Comparison of ENCODE assay signal across 8 cellular contexts in genomic region chr3:69012836-69013255, GRCh38. TPM values are rescaled to one million over a fixed set of nuclear protein-coding genes. Genes with fewer than 3 reads are reported as not detected.
A peak's percentile ranks its signal among the peaks of the same experiment; 100 is the strongest.
DNase-seq lines count a peak whose midpoint lies in the region; ATAC-seq and TF ChIP-seq lines count a peak whose summit lies in the region.

No MANE protein-coding gene starts in this region.

- peaks cover 4% of the 10 kb centered on the region; the same call in 1 of the 2 replicates for H3K79me2 ChIP-seq in OCI-LY3 (ENCODE audit: low read length)
- H3K79me2 ChIP-seq in smooth muscle cell (ENCODE audit: low read depth): no peaks in the 10 kb centered on the region

- WGBS in smooth muscle cell (ENCODE audit: low lambda C conversion rate): 2% methylated on average over 37 of the region's 37 CpGs

- TF ChIP-seq CTCF in HEK293 (tag by site-specific recombination; IDR thresholded peaks at IDR 0.05) (no peak), OCI-LY3 (IDR thresholded peaks at IDR 0.05; ENCODE audit: low read depth, low read length) (no peak), breast epithelium (IDR thresholded peaks at IDR 0.05) (no peak), smooth muscle cell (IDR thresholded peaks at IDR 0.05; ENCODE audit: borderline replicate concordance, insufficient read depth, poor library complexity, severe bottlenecking) (peak; percentile 2)

- H3K9me3 ChIP-seq in HEK293 (ENCODE audit: control insufficient read depth, insufficient read depth, low read depth, low read length) (no peaks in the 10 kb centered on the region), OCI-LY3 (ENCODE audit: insufficient read depth, low read length) (no peaks in the 10 kb centered on the region), breast epithelium (no peaks in the 10 kb centered on the region), smooth muscle cell (replicated peaks; ENCODE audit: low read depth) (no peaks in the 10 kb centered on the region)

- H3F3A ChIP-seq in smooth muscle cell (ENCODE audit: low read depth): peaks cover 20% of the 10 kb centered on the region

- TF ChIP-seq POLR2A in breast epithelium (IDR thresholded peaks at IDR 0.05): no peak

- CTCF ChIA-PET in HEK293 (lab: Yijun Ruan, JAX): no interaction called here

- no peaks in the 10 kb centered on the region for H4K20me1 ChIP-seq in OCI-LY3 (ENCODE audit: insufficient read depth, low read length)
- H4K20me1 ChIP-seq in smooth muscle cell (ENCODE audit: low read depth): no peaks in the 10 kb centered on the region

- H2AFZ ChIP-seq in OCI-LY3 (ENCODE audit: low read depth, low read length): peak overlapping the region; percentile 92
- no peak overlapping the region for H2AFZ ChIP-seq in smooth muscle cell (ENCODE audit: low read depth)

- peak overlapping the region; percentile 87 for H3K4me2 ChIP-seq in OCI-LY3 (ENCODE audit: low read length)
- H3K4me2 ChIP-seq in smooth muscle cell: peak overlapping the region; percentile 90

- DNase-seq in activated CD4-positive, CD25-positive, alpha-beta regulatory T cell (lab: John Stamatoyannopoulos, UW): no peak
- peak in 1 of 2 donors; percentile 57 for DNase-seq in breast epithelium (ENCODE audit: low spot score in 2 of 2)
- DNase-seq in islet precursor cell: peak; percentile 77
- peak; percentile 27 for DNase-seq in smooth muscle cell (lab: John Stamatoyannopoulos, UW; ENCODE audit: unreplicated experiment)
- DNase-seq in stimulated activated CD4-positive, alpha-beta T cell treated with anti-CD3 and anti-CD28 coated beads, Interleukin-2, amount 100 ng/mL, for 48 hours: no peak

- peak overlapping the region; percentile 76; the same call in 1 of the 2 replicates for H3K27ac ChIP-seq in HEK293 (ENCODE audit: extremely low read depth, low read depth, low read length)
- no peak overlapping the region for H3K27ac ChIP-seq in OCI-LY3 (ENCODE audit: low read length)
- peak overlapping the region; percentile 99 for H3K27ac ChIP-seq in breast epithelium
- peak overlapping the region; percentile 92 for H3K27ac ChIP-seq in smooth muscle cell (ENCODE audit: low read depth)

- POLR2A ChIA-PET in HEK293 (lab: Yijun Ruan, JAX): interaction anchor here (0.6 to 1.7 kb wide), 2 partner anchors 10 to 39 kb away, joined by 3 to 6 read pairs; partner anchors contain the start of gene TMF1

- intact Hi-C loops in breast epithelium (cut with DNase I; ENCODE audit: low total_unique reads): no loop called here

- H3K4me3 ChIP-seq in HEK293 (ENCODE audit: low read depth, low read length) (peak overlapping the region; percentile 79), OCI-LY3 (ENCODE audit: low read length) (peak overlapping the region; percentile 87), breast epithelium (peak overlapping the region; percentile 78 to 95 (median 91)), smooth muscle cell (peak overlapping the region; percentile 85)

- H3K4me1 ChIP-seq in HEK293 (ENCODE audit: control insufficient read depth, insufficient read depth, low read length) (no peaks in the 10 kb centered on the region), OCI-LY3 (ENCODE audit: low read length) (peaks cover 14% of the 10 kb centered on the region), breast epithelium (peaks cover 0 to 4% of the 10 kb centered on the region in 2 donors), smooth muscle cell (ENCODE audit: low read depth) (peaks cover 18% of the 10 kb centered on the region)

- H3K36me3 ChIP-seq in HEK293 (ENCODE audit: control insufficient read depth in 2 of 2, insufficient read depth in 1 of 2, low read length in 2 of 2) (peaks cover 0 to 42% of the 10 kb centered on the region in 2 experiments; a peak in 1 of 3 replicates), OCI-LY3 (replicated peaks; ENCODE audit: low read depth, low read length) (peaks cover 13% of the 10 kb centered on the region), breast epithelium (no peaks in the 10 kb centered on the region), smooth muscle cell (ENCODE audit: low read depth) (peaks cover 12% of the 10 kb centered on the region)

- no peaks in the 10 kb centered on the region for H3K27me3 ChIP-seq in OCI-LY3 (ENCODE audit: low read depth, low read length)
- H3K27me3 ChIP-seq in breast epithelium: no peaks in the 10 kb centered on the region
- no peaks in the 10 kb centered on the region for H3K27me3 ChIP-seq in smooth muscle cell (ENCODE audit: low read depth)

- H3K9ac ChIP-seq in OCI-LY3 (ENCODE audit: low read length) (peak overlapping the region; percentile 90), smooth muscle cell (ENCODE audit: low read depth) (peak overlapping the region; percentile 89)

- peak; percentile 3 to 4 for ATAC-seq in activated CD4-positive, CD25-positive, alpha-beta regulatory T cell treated with anti-CD3 and anti-CD28 coated beads, Interleukin-2, amount 50 U/mL, for 24 hours

TF ChIP-seq in HEK293, 187 proteins besides CTCF, POLR2A, EP300 and RAD21:
- TF ChIP-seq GFI1B (tag by site-specific recombination; IDR thresholded peaks at IDR 0.05): no peak
- 0 out of 2 replicates have a peak, but pooled peaks have one; percentile 0 for TF ChIP-seq PBX3 (CRISPR knock-in tag; IDR thresholded peaks at IDR 0.05)
TF ChIP-seq in HEK293: peak in this region for 1.

RNA-seq across cellular contexts. Expression of gene EOGT, which starts 0.6 kb away (rescaled TPM):
- total RNA-seq in breast epithelium (10 to 100 TPM; 34.2 to 71.7 (median 58.0) TPM), smooth muscle cell (30.5 and 30.6 TPM in 2 replicates)
- 21.2 and 22.7 TPM in 2 replicates for polyA plus RNA-seq in smooth muscle cell

RNA-seq across cellular contexts. Expression of gene TMF1, which starts 39.3 kb away (rescaled TPM):
- total RNA-seq in breast epithelium: 10 to 100 TPM; 33.4 to 61.5 (median 50.1) TPM
- total RNA-seq in smooth muscle cell: 61.8 and 63.0 TPM in 2 replicates
- polyA plus RNA-seq in smooth muscle cell: 28.9 and 33.4 TPM in 2 replicates

Comparison
In these comparisons a context has a peak if more than half of its experiments do, and no peak if none do; other contexts are left out.
1. DNase-seq: peak in islet precursor cell (single experiment) and smooth muscle cell (single experiment); none in activated CD4-positive, CD25-positive, alpha-beta regulatory T cell (0 of 4) and stimulated activated CD4-positive, alpha-beta T cell treated with anti-CD3 and anti-CD28 coated beads, Interleukin-2, amount 100 ng/mL, for 48 hours (0 of 2).
2. Peak in every context shown above with its lines, with median percentiles within 50 percentile points of each other: H3K4me3 ChIP-seq.